Comparison of ENCODE assay signal across 1 cellular context in the genomic region with DNA sequence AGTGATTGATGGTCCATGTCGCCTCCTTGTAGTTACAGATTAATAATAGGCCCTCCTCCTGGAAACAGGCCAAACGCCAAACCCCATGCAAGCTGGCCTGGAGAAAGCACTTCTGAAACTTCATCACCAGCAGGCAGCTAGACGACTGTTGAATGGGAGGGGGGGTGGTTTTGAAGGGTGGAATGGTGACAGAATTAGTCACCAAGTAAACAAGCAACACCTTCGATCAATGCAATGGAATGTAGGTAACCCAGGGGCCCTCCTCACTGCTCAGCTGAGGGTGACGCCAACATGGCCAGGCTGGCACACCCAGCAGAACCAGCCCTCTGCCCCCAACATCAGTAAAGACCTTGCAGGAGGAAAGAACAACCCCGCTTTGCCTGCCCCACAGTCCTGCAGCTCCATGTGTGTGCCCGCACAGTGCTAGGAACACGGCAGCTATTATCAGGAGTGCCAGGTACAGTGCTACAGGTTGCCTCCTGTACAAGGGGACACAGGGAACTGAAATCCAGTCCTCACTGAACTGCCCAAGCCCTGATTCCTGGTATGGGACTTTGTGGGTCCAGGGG.
TF ChIP-seq lines count a peak whose summit lies in the region.

No MANE protein-coding gene starts in this region.

TF ChIP-seq in HepG2, 621 proteins besides CTCF, POLR2A, EP300 and RAD21 (continued from another document and continues in another):
- TF ChIP-seq, protein P1, sequence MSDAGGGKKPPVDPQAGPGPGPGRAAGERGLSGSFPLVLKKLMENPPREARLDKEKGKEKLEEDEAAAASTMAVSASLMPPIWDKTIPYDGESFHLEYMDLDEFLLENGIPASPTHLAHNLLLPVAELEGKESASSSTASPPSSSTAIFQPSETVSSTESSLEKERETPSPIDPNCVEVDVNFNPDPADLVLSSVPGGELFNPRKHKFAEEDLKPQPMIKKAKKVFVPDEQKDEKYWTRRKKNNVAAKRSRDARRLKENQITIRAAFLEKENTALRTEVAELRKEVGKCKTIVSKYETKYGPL (CRISPR knock-in tag; IDR thresholded peaks at IDR 0.05): no peak
- peak; percentile 98 for TF ChIP-seq MIER3 (CRISPR knock-in tag; IDR thresholded peaks at IDR 0.05; ENCODE audit: borderline replicate concordance)
- TF ChIP-seq ZZZ3 (CRISPR knock-in tag; IDR thresholded peaks at IDR 0.05; ENCODE audit: borderline replicate concordance): no peak
- TF ChIP-seq ZNF75D (CRISPR knock-in tag; IDR thresholded peaks at IDR 0.05; ENCODE audit: borderline replicate concordance): no peak
- TF ChIP-seq ZNF3 (CRISPR knock-in tag; IDR thresholded peaks at IDR 0.05): 0 out of 2 replicates have a peak, but pooled peaks have one; percentile 34
- no peak; the same call in 1 of the 2 replicates for TF ChIP-seq SRY (CRISPR knock-in tag; IDR thresholded peaks at IDR 0.05)
- TF ChIP-seq, protein P2, sequence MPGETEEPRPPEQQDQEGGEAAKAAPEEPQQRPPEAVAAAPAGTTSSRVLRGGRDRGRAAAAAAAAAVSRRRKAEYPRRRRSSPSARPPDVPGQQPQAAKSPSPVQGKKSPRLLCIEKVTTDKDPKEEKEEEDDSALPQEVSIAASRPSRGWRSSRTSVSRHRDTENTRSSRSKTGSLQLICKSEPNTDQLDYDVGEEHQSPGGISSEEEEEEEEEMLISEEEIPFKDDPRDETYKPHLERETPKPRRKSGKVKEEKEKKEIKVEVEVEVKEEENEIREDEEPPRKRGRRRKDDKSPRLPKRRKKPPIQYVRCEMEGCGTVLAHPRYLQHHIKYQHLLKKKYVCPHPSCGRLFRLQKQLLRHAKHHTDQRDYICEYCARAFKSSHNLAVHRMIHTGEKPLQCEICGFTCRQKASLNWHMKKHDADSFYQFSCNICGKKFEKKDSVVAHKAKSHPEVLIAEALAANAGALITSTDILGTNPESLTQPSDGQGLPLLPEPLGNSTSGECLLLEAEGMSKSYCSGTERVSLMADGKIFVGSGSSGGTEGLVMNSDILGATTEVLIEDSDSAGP (CRISPR knock-in tag; IDR thresholded peaks at IDR 0.05; ENCODE audit: borderline replicate concordance): peak; percentile 66
- TF ChIP-seq MTF2 (CRISPR knock-in tag; IDR thresholded peaks at IDR 0.05; ENCODE audit: borderline replicate concordance): no peak
- TF ChIP-seq, protein P3, sequence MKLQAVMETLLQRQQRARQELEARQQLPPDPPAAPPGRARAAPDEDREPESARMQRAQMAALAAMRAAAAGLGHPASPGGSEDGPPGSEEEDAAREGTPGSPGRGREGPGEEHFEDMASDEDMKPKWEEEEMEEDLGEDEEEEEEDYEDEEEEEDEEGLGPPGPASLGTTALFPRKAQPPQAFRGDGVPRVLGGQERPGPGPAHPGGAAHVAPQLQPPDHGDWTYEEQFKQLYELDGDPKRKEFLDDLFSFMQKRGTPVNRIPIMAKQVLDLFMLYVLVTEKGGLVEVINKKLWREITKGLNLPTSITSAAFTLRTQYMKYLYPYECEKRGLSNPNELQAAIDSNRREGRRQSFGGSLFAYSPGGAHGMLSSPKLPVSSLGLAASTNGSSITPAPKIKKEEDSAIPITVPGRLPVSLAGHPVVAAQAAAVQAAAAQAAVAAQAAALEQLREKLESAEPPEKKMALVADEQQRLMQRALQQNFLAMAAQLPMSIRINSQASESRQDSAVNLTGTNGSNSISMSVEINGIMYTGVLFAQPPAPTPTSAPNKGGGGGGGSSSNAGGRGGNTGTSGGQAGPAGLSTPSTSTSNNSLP (IDR thresholded peaks at IDR 0.05; ENCODE audit: low read depth, low read length): peak; percentile 92; the same call in 1 of the 2 replicates
- TF ChIP-seq, protein P4, sequence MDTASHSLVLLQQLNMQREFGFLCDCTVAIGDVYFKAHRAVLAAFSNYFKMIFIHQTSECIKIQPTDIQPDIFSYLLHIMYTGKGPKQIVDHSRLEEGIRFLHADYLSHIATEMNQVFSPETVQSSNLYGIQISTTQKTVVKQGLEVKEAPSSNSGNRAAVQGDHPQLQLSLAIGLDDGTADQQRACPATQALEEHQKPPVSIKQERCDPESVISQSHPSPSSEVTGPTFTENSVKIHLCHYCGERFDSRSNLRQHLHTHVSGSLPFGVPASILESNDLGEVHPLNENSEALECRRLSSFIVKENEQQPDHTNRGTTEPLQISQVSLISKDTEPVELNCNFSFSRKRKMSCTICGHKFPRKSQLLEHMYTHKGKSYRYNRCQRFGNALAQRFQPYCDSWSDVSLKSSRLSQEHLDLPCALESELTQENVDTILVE (CRISPR knock-in tag; IDR thresholded peaks at IDR 0.05): peak; percentile 90; the same call in 1 of the 2 replicates
- TF ChIP-seq ZNF121 (CRISPR knock-in tag; IDR thresholded peaks at IDR 0.05): no peak; the same call in none of the 2 replicates
- TF ChIP-seq NCOA2 (CRISPR knock-in tag; IDR thresholded peaks at IDR 0.05): peak; percentile 87
- TF ChIP-seq, protein P5, sequence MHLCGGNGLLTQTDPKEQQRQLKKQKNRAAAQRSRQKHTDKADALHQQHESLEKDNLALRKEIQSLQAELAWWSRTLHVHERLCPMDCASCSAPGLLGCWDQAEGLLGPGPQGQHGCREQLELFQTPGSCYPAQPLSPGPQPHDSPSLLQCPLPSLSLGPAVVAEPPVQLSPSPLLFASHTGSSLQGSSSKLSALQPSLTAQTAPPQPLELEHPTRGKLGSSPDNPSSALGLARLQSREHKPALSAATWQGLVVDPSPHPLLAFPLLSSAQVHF (CRISPR knock-in tag; IDR thresholded peaks at IDR 0.05): no peak
- peak; percentile 52; the same call in 1 of the 2 replicates for TF ChIP-seq LCORL (IDR thresholded peaks at IDR 0.05)
- peak; percentile 97 for TF ChIP-seq LCORL (CRISPR knock-in tag; IDR thresholded peaks at IDR 0.05)
- TF ChIP-seq RFXANK (CRISPR knock-in tag; IDR thresholded peaks at IDR 0.05): 0 out of 2 replicates have a peak, but pooled peaks have one; percentile 76
- peak; percentile 99 for TF ChIP-seq TBX3 (IDR thresholded peaks at IDR 0.05; ENCODE audit: borderline replicate concordance)
- TF ChIP-seq, protein P6, sequence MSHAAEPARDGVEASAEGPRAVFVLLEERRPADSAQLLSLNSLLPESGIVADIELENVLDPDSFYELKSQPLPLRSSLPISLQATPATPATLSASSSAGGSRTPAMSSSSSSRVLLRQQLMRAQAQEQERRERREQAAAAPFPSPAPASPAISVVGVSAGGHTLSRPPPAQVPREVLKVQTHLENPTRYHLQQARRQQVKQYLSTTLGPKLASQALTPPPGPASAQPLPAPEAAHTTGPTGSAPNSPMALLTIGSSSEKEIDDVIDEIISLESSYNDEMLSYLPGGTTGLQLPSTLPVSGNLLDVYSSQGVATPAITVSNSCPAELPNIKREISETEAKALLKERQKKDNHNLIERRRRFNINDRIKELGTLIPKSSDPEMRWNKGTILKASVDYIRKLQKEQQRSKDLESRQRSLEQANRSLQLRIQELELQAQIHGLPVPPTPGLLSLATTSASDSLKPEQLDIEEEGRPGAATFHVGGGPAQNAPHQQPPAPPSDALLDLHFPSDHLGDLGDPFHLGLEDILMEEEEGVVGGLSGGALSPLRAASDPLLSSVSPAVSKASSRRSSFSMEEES (CRISPR knock-in tag; IDR thresholded peaks at IDR 0.05): peak; percentile 72; the same call in 1 of the 2 replicates
- TF ChIP-seq, protein P7, sequence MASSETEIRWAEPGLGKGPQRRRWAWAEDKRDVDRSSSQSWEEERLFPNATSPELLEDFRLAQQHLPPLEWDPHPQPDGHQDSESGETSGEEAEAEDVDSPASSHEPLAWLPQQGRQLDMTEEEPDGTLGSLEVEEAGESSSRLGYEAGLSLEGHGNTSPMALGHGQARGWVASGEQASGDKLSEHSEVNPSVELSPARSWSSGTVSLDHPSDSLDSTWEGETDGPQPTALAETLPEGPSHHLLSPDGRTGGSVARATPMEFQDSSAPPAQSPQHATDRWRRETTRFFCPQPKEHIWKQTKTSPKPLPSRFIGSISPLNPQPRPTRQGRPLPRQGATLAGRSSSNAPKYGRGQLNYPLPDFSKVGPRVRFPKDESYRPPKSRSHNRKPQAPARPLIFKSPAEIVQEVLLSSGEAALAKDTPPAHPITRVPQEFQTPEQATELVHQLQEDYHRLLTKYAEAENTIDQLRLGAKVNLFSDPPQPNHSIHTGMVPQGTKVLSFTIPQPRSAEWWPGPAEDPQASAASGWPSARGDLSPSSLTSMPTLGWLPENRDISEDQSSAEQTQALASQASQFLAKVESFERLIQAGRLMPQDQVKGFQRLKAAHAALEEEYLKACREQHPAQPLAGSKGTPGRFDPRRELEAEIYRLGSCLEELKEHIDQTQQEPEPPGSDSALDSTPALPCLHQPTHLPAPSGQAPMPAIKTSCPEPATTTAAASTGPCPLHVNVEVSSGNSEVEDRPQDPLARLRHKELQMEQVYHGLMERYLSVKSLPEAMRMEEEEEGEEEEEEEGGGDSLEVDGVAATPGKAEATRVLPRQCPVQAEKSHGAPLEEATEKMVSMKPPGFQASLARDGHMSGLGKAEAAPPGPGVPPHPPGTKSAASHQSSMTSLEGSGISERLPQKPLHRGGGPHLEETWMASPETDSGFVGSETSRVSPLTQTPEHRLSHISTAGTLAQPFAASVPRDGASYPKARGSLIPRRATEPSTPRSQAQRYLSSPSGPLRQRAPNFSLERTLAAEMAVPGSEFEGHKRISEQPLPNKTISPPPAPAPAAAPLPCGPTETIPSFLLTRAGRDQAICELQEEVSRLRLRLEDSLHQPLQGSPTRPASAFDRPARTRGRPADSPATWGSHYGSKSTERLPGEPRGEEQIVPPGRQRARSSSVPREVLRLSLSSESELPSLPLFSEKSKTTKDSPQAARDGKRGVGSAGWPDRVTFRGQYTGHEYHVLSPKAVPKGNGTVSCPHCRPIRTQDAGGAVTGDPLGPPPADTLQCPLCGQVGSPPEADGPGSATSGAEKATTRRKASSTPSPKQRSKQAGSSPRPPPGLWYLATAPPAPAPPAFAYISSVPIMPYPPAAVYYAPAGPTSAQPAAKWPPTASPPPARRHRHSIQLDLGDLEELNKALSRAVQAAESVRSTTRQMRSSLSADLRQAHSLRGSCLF (CRISPR knock-in tag; IDR thresholded peaks at IDR 0.05; ENCODE audit: borderline replicate concordance): no peak
- TF ChIP-seq, protein P8, sequence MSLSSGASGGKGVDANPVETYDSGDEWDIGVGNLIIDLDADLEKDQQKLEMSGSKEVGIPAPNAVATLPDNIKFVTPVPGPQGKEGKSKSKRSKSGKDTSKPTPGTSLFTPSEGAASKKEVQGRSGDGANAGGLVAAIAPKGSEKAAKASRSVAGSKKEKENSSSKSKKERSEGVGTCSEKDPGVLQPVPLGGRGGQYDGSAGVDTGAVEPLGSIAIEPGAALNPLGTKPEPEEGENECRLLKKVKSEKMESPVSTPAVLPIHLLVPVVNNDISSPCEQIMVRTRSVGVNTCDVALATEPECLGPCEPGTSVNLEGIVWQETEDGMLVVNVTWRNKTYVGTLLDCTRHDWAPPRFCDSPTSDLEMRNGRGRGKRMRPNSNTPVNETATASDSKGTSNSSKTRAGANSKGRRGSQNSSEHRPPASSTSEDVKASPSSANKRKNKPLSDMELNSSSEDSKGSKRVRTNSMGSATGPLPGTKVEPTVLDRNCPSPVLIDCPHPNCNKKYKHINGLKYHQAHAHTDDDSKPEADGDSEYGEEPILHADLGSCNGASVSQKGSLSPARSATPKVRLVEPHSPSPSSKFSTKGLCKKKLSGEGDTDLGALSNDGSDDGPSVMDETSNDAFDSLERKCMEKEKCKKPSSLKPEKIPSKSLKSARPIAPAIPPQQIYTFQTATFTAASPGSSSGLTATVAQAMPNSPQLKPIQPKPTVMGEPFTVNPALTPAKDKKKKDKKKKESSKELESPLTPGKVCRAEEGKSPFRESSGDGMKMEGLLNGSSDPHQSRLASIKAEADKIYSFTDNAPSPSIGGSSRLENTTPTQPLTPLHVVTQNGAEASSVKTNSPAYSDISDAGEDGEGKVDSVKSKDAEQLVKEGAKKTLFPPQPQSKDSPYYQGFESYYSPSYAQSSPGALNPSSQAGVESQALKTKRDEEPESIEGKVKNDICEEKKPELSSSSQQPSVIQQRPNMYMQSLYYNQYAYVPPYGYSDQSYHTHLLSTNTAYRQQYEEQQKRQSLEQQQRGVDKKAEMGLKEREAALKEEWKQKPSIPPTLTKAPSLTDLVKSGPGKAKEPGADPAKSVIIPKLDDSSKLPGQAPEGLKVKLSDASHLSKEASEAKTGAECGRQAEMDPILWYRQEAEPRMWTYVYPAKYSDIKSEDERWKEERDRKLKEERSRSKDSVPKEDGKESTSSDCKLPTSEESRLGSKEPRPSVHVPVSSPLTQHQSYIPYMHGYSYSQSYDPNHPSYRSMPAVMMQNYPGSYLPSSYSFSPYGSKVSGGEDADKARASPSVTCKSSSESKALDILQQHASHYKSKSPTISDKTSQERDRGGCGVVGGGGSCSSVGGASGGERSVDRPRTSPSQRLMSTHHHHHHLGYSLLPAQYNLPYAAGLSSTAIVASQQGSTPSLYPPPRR (CRISPR knock-in tag; IDR thresholded peaks at IDR 0.05; ENCODE audit: borderline replicate concordance): peak; percentile 93
- TF ChIP-seq RFX1 (IDR thresholded peaks at IDR 0.05): no peak
- TF ChIP-seq, protein P9, sequence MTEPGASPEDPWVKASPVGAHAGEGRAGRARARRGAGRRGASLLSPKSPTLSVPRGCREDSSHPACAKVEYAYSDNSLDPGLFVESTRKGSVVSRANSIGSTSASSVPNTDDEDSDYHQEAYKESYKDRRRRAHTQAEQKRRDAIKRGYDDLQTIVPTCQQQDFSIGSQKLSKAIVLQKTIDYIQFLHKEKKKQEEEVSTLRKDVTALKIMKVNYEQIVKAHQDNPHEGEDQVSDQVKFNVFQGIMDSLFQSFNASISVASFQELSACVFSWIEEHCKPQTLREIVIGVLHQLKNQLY (CRISPR knock-in tag; IDR thresholded peaks at IDR 0.05): peak; percentile 67; the same call in 1 of the 2 replicates
- peak; percentile 55; the same call in 1 of the 2 replicates for TF ChIP-seq ZFX (CRISPR knock-in tag; IDR thresholded peaks at IDR 0.05; ENCODE audit: low read depth)
- peak; percentile 74 for TF ChIP-seq HHEX (CRISPR knock-in tag; IDR thresholded peaks at IDR 0.05)
- peak; percentile 47; the same call in 1 of the 2 replicates for TF ChIP-seq REPIN1 (CRISPR knock-in tag; IDR thresholded peaks at IDR 0.05; ENCODE audit: borderline replicate concordance, low read depth)
- TF ChIP-seq ZNF879 (CRISPR knock-in tag; IDR thresholded peaks at IDR 0.05): no peak
- peak; percentile 30; the same call in 1 of the 2 replicates for TF ChIP-seq ARNT2 (CRISPR knock-in tag; IDR thresholded peaks at IDR 0.05; ENCODE audit: low read depth)
- TF ChIP-seq, protein P10, sequence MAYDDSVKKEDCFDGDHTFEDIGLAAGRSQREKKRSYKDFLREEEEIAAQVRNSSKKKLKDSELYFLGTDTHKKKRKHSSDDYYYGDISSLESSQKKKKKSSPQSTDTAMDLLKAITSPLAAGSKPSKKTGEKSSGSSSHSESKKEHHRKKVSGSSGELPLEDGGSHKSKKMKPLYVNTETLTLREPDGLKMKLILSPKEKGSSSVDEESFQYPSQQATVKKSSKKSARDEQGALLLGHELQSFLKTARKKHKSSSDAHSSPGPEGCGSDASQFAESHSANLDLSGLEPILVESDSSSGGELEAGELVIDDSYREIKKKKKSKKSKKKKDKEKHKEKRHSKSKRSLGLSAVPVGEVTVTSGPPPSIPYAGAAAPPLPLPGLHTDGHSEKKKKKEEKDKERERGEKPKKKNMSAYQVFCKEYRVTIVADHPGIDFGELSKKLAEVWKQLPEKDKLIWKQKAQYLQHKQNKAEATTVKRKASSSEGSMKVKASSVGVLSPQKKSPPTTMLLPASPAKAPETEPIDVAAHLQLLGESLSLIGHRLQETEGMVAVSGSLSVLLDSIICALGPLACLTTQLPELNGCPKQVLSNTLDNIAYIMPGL (CRISPR knock-in tag; IDR thresholded peaks at IDR 0.05; ENCODE audit: borderline replicate concordance in 1 of 2, low read depth in 1 of 2): peak; percentile 37 to 44; a peak in 1 of 4 replicates
